8 cellular contexts compared by ENCODE assay signal in the genomic region with DNA sequence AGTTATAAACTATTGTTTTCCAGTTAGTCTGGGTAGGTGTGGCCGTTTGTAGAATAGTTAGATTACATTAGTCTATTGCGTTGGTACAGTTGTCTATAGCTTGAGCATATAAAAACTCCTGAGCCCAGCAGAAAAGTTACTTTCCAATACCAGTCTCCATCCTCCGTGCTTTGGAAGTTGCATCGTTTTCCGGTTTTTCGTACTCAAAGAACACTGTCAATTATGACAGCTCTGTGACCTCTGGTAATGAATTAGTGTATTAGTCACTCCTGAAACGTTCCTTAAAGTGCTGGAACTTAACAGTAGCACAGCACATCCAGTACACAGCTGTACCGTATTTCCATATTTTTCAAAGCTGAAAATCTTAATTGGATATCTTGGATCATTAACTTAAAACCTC. TPM values are rescaled to one million over a fixed set of nuclear protein-coding genes. Genes with fewer than 3 reads are reported as not detected.
DNase-seq lines count a peak whose midpoint lies in the region; TF ChIP-seq lines count a peak whose summit lies in the region.

No MANE protein-coding gene starts in this region.

- peaks cover 17% of the 10 kb centered on the region for H3K79me1 ChIP-seq in trophoblast cell (ENCODE audit: low read length)

- H2AK5ac ChIP-seq in trophoblast cell (ENCODE audit: low read length): no peak overlapping the region

- no peak overlapping the region for H4K91ac ChIP-seq in trophoblast cell (ENCODE audit: low read depth, low read length)

- H4K8ac ChIP-seq in trophoblast cell (ENCODE audit: low read depth, low read length): no peak overlapping the region

- no peak overlapping the region for H3K23ac ChIP-seq in trophoblast cell (ENCODE audit: low read length)

- peaks cover 0 to 4% of the 10 kb centered on the region in 2 experiments for H3K4me1 ChIP-seq in trophoblast cell (ENCODE audit: control insufficient read depth in 1 of 2, insufficient read depth in 2 of 2, low read length in 2 of 2)

- DNase-seq in DMS53 (lab: John Stamatoyannopoulos, UW) (peak; percentile 34), DMS53 treated with DMSO at 0.1 percent for 48 hours (lab: John Stamatoyannopoulos, UW; ENCODE audit: unreplicated experiment) (no peak), SW480 (ENCODE audit: low spot score) (peak; percentile 16), foreskin fibroblast (peak; percentile 32 to 48), trophoblast cell (peak; percentile 42 to 82), retina (no peak), GM19240 (ENCODE audit: insufficient read length, low spot score) (no peak)
- no peak for DNase-seq in stimulated activated CD4-positive, alpha-beta T cell treated with anti-CD3 and anti-CD28 coated beads, Interleukin-1b, Interleukin-23, amount 100 ng/mL, for 48 hours

- H3K27ac ChIP-seq in trophoblast cell (ENCODE audit: low read depth, low read length): peak overlapping the region; percentile 71

- no peak overlapping the region for H2AFZ ChIP-seq in trophoblast cell (ENCODE audit: insufficient read depth, low read length, poor library complexity)

- WGBS in trophoblast cell (ENCODE audit: extremely low coverage, insufficient coverage, insufficient read length): no CpG with 5 or more reads among the region's 8 CpGs

- H2BK5ac ChIP-seq in trophoblast cell (ENCODE audit: low read depth, low read length, poor library complexity): no peak overlapping the region

- no peak overlapping the region for H3K18ac ChIP-seq in trophoblast cell (ENCODE audit: low read length)

- peak overlapping the region; percentile 89 for H3K4me2 ChIP-seq in trophoblast cell (ENCODE audit: low read length)

- H3K14ac ChIP-seq in trophoblast cell (ENCODE audit: low read length): no peak overlapping the region

- H2BK12ac ChIP-seq in trophoblast cell (ENCODE audit: low read length): no peak overlapping the region

- no peaks in the 10 kb centered on the region for H3K9me3 ChIP-seq in trophoblast cell (ENCODE audit: insufficient read depth, low read depth, low read length)

- peaks cover 16% of the 10 kb centered on the region for H3K79me2 ChIP-seq in trophoblast cell (ENCODE audit: control insufficient read depth, insufficient read depth, low read length, poor library complexity)

- H3K9ac ChIP-seq in trophoblast cell (ENCODE audit: low read length): no peak overlapping the region

- H2BK120ac ChIP-seq in trophoblast cell (ENCODE audit: insufficient read depth, low read length, poor library complexity): no peak overlapping the region

- H3K36me3 ChIP-seq in trophoblast cell (ENCODE audit: control insufficient read depth in 1 of 2, insufficient read depth in 2 of 2, low read length in 2 of 2): peaks cover 0 to 2% of the 10 kb centered on the region in 2 experiments

- no peak overlapping the region for H3K4ac ChIP-seq in trophoblast cell (ENCODE audit: low read depth, low read length)

- no peaks in the 10 kb centered on the region for H3K27me3 ChIP-seq in trophoblast cell (ENCODE audit: insufficient read depth, low read length)

- TF ChIP-seq CTCF in foreskin fibroblast (IDR thresholded peaks at IDR 0.05; ENCODE audit: low read depth, low read length): no peak

- no peak overlapping the region for H4K12ac ChIP-seq in trophoblast cell (ENCODE audit: low read depth, low read length)

- H3K4me3 ChIP-seq in foreskin fibroblast (ENCODE audit: low read depth in 1 of 2, low read length in 2 of 2) (peak overlapping the region; percentile 61 to 69), trophoblast cell (ENCODE audit: low read depth, low read length) (no peak overlapping the region)

RNA-seq across cellular contexts. Expression of a gene that starts 0.8 kb away (rescaled TPM):
- polyA plus RNA-seq in trophoblast cell (2013): 8.2 and 8.7 TPM in 2 replicates

RNA-seq across cellular contexts. Expression of a gene that starts 38.9 kb away (rescaled TPM):
- 4.6 and 4.8 TPM in 2 replicates for polyA plus RNA-seq in trophoblast cell (2013)

RNA-seq across cellular contexts. Expression of a gene that starts 49.0 kb away (rescaled TPM):
- polyA plus RNA-seq in trophoblast cell (2013): 0.04 TPM in 1 of 2 replicates, not detected in the other

Comparison
In these comparisons a context has a peak if more than half of its experiments do, and no peak if none do; other contexts are left out.
1. DNase-seq: peak in DMS53 (single experiment), SW480 (single experiment), foreskin fibroblast (2 of 2) and trophoblast cell (2 of 2); none in DMS53 treated with DMSO at 0.1 percent for 48 hours (single experiment), retina (single experiment), stimulated activated CD4-positive, alpha-beta T cell treated with anti-CD3 and anti-CD28 coated beads, Interleukin-1b, Interleukin-23, amount 100 ng/mL, for 48 hours (single experiment) and GM19240 (single experiment).